29 cellular contexts compared by ENCODE assay signal in the genomic region with DNA sequence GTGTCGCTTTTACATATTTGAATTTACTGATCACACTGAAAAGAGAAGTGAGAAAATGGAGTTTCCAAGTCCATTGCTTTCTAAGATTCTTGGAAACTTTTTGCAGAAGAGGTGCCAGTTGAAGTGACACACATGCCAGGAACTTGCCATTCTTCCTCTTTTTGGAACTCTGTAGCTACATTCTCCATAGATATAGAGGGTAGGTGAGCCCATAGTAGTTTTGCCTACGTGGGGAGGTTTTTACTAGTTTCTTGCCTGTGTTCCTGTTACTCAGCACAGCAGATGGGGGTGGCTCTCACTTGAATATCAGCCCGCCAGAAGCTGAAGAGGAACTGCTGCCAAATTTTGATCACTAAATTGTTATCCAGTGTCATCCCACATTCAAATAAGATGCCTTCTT.
A peak's percentile ranks its signal among the peaks of the same experiment; 100 is the strongest.
DNase-seq lines count a peak whose midpoint lies in the region; FAIRE-seq and TF ChIP-seq lines count a peak whose summit lies in the region.
"Had no signal": no experiment of that assay in that cellular context is flagged by ENCODE, and none has a peak within 500 bp of the region (broad histone marks: within the 10 kb centered on the region; RNA-seq: fewer than 3 reads in every experiment).

No MANE protein-coding gene starts in this region.

- H3K36me3 ChIP-seq in kidney (ENCODE audit: control insufficient read depth in 1 of 2, insufficient read depth in 2 of 2, low read length in 2 of 2), result no peaks in the 10 kb centered on the region

- FAIRE-seq in kidney (lab: Jason Lieb, UNC), result no peak
- FAIRE-seq: astrocyte, GM12891 had no signal

- no peak overlapping the region for H3K27ac ChIP-seq in kidney (ENCODE audit: low read depth in 2 of 2, low read length in 2 of 2)
- H3K27ac ChIP-seq: testis had no signal

- H3K27ac Mint-ChIP-seq in activated T-helper 1 cell treated with anti-CD3 and anti-CD28 coated beads, Interleukin-12 subunit alpha, Interleukin-12 subunit beta, Interleukin-2, Interleukin-4 antibody, amounts not matched to agents 30 ng/mL and 10 ng/mL and 1 ng/mL, durations not matched to agents 14 hours and 24 hours and 36 hours, result no peak overlapping the region
- H3K27ac Mint-ChIP-seq: activated CD4-positive, alpha-beta memory T cell treated with anti-CD3 and anti-CD28 coated beads, Interleukin-2, amount 10 ng/mL, durations not matched to agents 7 days and 5 days; activated naive CD8-positive, alpha-beta T cell treated with anti-CD3 and anti-CD28 coated beads, Interleukin-2, amount 10 ng/mL, durations not matched to agents 7 days and 5 days; IgD-negative memory B cell; naive B cell; stimulated activated naive B cell treated with anti-CD40 and anti-IgM and Interleukin-4, amounts not matched to agents 10 μg/mL and 1 μg/mL and 100 μg/mL, for 72 hours; T-helper 2 cell treated with Interferon-gamma antibody and Interleukin-4, amounts not matched to agents 5 μg/mL and 100 μg/mL, for 36 hours had no signal

- H3K9ac ChIP-seq in kidney (ENCODE audit: low read length in 2 of 2), result no peak overlapping the region
- H3K9ac ChIP-seq: SK-N-SH had no signal

- intact Hi-C loops in kidney (cut with DNase I), result no loop called here
- intact Hi-C loops in activated T-helper 1 cell treated with anti-CD3 and anti-CD28 coated beads, Interleukin-12 subunit alpha, Interleukin-12 subunit beta, Interleukin-2, Interleukin-4 antibody, amounts not matched to agents 30 ng/mL and 10 ng/mL and 1 ng/mL, durations not matched to agents 14 hours and 24 hours and 36 hours (cut with micrococcal nuclease), result no loop called here

- no peaks in the 10 kb centered on the region for H3K4me1 ChIP-seq in kidney (ENCODE audit: control insufficient read depth in 1 of 2, insufficient read depth in 1 of 2, low read depth in 1 of 2, low read length in 2 of 2)
- H3K4me1 ChIP-seq: testis had no signal

- H3K9me3 Mint-ChIP-seq in activated T-helper 1 cell treated with anti-CD3 and anti-CD28 coated beads, Interleukin-12 subunit alpha, Interleukin-12 subunit beta, Interleukin-2, Interleukin-4 antibody, amounts not matched to agents 30 ng/mL and 10 ng/mL and 1 ng/mL, durations not matched to agents 14 hours and 24 hours and 36 hours, result peaks cover 4% of the 10 kb centered on the region
- H3K9me3 Mint-ChIP-seq: activated naive CD8-positive, alpha-beta T cell treated with anti-CD3 and anti-CD28 coated beads, Interleukin-2, amount 10 ng/mL, durations not matched to agents 7 days and 5 days; central memory CD8-positive, alpha-beta T cell; T-helper 2 cell treated with Interferon-gamma antibody and Interleukin-4, amounts not matched to agents 5 μg/mL and 100 μg/mL, for 36 hours had no signal

- H3K36me3 Mint-ChIP-seq in activated T-helper 1 cell treated with anti-CD3 and anti-CD28 coated beads, Interleukin-12 subunit alpha, Interleukin-12 subunit beta, Interleukin-2, Interleukin-4 antibody, amounts not matched to agents 30 ng/mL and 10 ng/mL and 1 ng/mL, durations not matched to agents 14 hours and 24 hours and 36 hours (ENCODE audit: low read depth), result no peaks in the 10 kb centered on the region
- H3K36me3 Mint-ChIP-seq: activated naive CD8-positive, alpha-beta T cell treated with anti-CD3 and anti-CD28 coated beads, Interleukin-2, amount 10 ng/mL, durations not matched to agents 7 days and 5 days; IgD-negative memory B cell; naive B cell; stimulated activated naive B cell treated with anti-CD40 and anti-IgM and Interleukin-4, amounts not matched to agents 10 μg/mL and 1 μg/mL and 100 μg/mL, for 72 hours had no signal

- no peak overlapping the region for H3K4me3 ChIP-seq in kidney (ENCODE audit: low read length in 2 of 2)
- H3K4me3 ChIP-seq: BLaER1 treated with 17β-estradiol and CSF1 and Interleukin-3, amounts not matched to agents 10 nM and 100 nM; testis had no signal

- TF ChIP-seq CTCF in kidney (IDR thresholded peaks at IDR 0.05; ENCODE audit: borderline replicate concordance, extremely low read depth, insufficient read depth), result no peak

- DNase-seq in Ammon's horn (ENCODE audit: low spot score) (peak; percentile 38), Kasumi-1 (lab: John Stamatoyannopoulos, UW) (peak; percentile 54 to 74), SIG-M5 (lab: John Stamatoyannopoulos, UW) (peak; percentile 10), inferior parietal cortex (ENCODE audit: extremely low spot score) (peak; percentile 47), kidney (no peak), NCI-H146 (lab: John Stamatoyannopoulos, UW) (no peak), NCI-H1092 (lab: John Stamatoyannopoulos, UW) (no peak)
- DNase-seq in activated T-helper 1 cell treated with anti-CD3 and anti-CD28 coated beads, Interleukin-12 subunit alpha, Interleukin-12 subunit beta, Interleukin-2, Interleukin-4 antibody, amounts not matched to agents 30 ng/mL and 10 ng/mL and 1 ng/mL, durations not matched to agents 14 hours and 24 hours and 36 hours (ENCODE audit: low spot score), result no peak
- DNase-seq: ACHN; activated CD4-positive, alpha-beta memory T cell treated with anti-CD3 and anti-CD28 coated beads, Interleukin-2, amount 10 ng/mL, durations not matched to agents 7 days and 5 days; activated effector memory CD4-positive, alpha-beta T cell treated with anti-CD3 and anti-CD28 coated beads, Interleukin-2, amount 50 U/mL, for 16 hours; activated naive CD8-positive, alpha-beta T cell treated with anti-CD3 and anti-CD28 coated beads, Interleukin-2, amount 10 ng/mL, durations not matched to agents 7 days and 5 days; Calu3; glutamatergic neuron; mesendoderm; naive B cell; NCI-H1694; NCI-H2171; NCI-H510A treated with DMSO at 0.1 percent for 48 hours; SK-N-SH; stimulated activated CD4-positive, alpha-beta T cell treated with anti-CD3 and anti-CD28 coated beads, Interleukin-4, amount 100 ng/mL, for 1 hour; stimulated activated naive B cell treated with anti-CD40 and anti-IgM and Interleukin-4, amounts not matched to agents 10 μg/mL and 1 μg/mL and 100 μg/mL, for 72 hours; testis had no signal

- H3K9me3 ChIP-seq in kidney (ENCODE audit: control insufficient read depth in 1 of 2, low read length in 2 of 2), result no peaks in the 10 kb centered on the region
- H3K9me3 ChIP-seq: SK-N-SH, testis had no signal

- H3K4me3 Mint-ChIP-seq in activated T-helper 1 cell treated with anti-CD3 and anti-CD28 coated beads, Interleukin-12 subunit alpha, Interleukin-12 subunit beta, Interleukin-2, Interleukin-4 antibody, amounts not matched to agents 30 ng/mL and 10 ng/mL and 1 ng/mL, durations not matched to agents 14 hours and 24 hours and 36 hours, result no peak overlapping the region
- H3K4me3 Mint-ChIP-seq: activated CD4-positive, alpha-beta memory T cell treated with anti-CD3 and anti-CD28 coated beads, Interleukin-2, amount 10 ng/mL, durations not matched to agents 7 days and 5 days; activated naive CD8-positive, alpha-beta T cell treated with anti-CD3 and anti-CD28 coated beads, Interleukin-2, amount 10 ng/mL, durations not matched to agents 7 days and 5 days; central memory CD8-positive, alpha-beta T cell; naive B cell; stimulated activated naive B cell treated with anti-CD40 and anti-IgM and Interleukin-4, amounts not matched to agents 10 μg/mL and 1 μg/mL and 100 μg/mL, for 72 hours; T-helper 2 cell treated with Interferon-gamma antibody and Interleukin-4, amounts not matched to agents 5 μg/mL and 100 μg/mL, for 36 hours had no signal

- peaks cover 2% of the 10 kb centered on the region for H3K27me3 Mint-ChIP-seq in activated T-helper 1 cell treated with anti-CD3 and anti-CD28 coated beads, Interleukin-12 subunit alpha, Interleukin-12 subunit beta, Interleukin-2, Interleukin-4 antibody, amounts not matched to agents 30 ng/mL and 10 ng/mL and 1 ng/mL, durations not matched to agents 14 hours and 24 hours and 36 hours (ENCODE audit: insufficient read depth)
- H3K27me3 Mint-ChIP-seq: activated CD4-positive, alpha-beta memory T cell treated with anti-CD3 and anti-CD28 coated beads, Interleukin-2, amount 10 ng/mL, durations not matched to agents 7 days and 5 days; activated naive CD8-positive, alpha-beta T cell treated with anti-CD3 and anti-CD28 coated beads, Interleukin-2, amount 10 ng/mL, durations not matched to agents 7 days and 5 days; IgD-negative memory B cell; naive B cell had no signal

- no peaks in the 10 kb centered on the region for H3K4me1 Mint-ChIP-seq in activated T-helper 1 cell treated with anti-CD3 and anti-CD28 coated beads, Interleukin-12 subunit alpha, Interleukin-12 subunit beta, Interleukin-2, Interleukin-4 antibody, amounts not matched to agents 30 ng/mL and 10 ng/mL and 1 ng/mL, durations not matched to agents 14 hours and 24 hours and 36 hours (ENCODE audit: low read depth)
- H3K4me1 Mint-ChIP-seq: activated CD4-positive, alpha-beta memory T cell treated with anti-CD3 and anti-CD28 coated beads, Interleukin-2, amount 10 ng/mL, durations not matched to agents 7 days and 5 days; activated naive CD8-positive, alpha-beta T cell treated with anti-CD3 and anti-CD28 coated beads, Interleukin-2, amount 10 ng/mL, durations not matched to agents 7 days and 5 days; central memory CD8-positive, alpha-beta T cell; naive B cell had no signal

Comparison
In these comparisons a context has a peak if more than half of its experiments do, and no peak if none do; other contexts are left out.
1. DNase-seq: peak in Ammon's horn (single experiment), Kasumi-1 (2 of 2), SIG-M5 (single experiment) and inferior parietal cortex (single experiment); none in kidney (single experiment), activated T-helper 1 cell treated with anti-CD3 and anti-CD28 coated beads, Interleukin-12 subunit alpha, Interleukin-12 subunit beta, Interleukin-2, Interleukin-4 antibody, amounts not matched to agents 30 ng/mL and 10 ng/mL and 1 ng/mL, durations not matched to agents 14 hours and 24 hours and 36 hours (single experiment), NCI-H146 (single experiment) and NCI-H1092 (single experiment).